ENCODE assay signal across 9 cellular contexts in genomic region chr4:80138556-80139538, GRCh38. TPM values are rescaled to one million over a fixed set of nuclear protein-coding genes. Genes with fewer than 3 reads are reported as not detected.
DNase-seq lines count a peak whose midpoint lies in the region; ATAC-seq and TF ChIP-seq lines count a peak whose summit lies in the region.
"Had no signal": no experiment of that assay in that cellular context is flagged by ENCODE, and none has a peak within 500 bp of the region (broad histone marks: within the 10 kb centered on the region; RNA-seq: fewer than 3 reads in every experiment).

No MANE protein-coding gene starts in this region.

- no peak overlapping the region for H2BK20ac ChIP-seq in H9 (ENCODE audit: low read depth, low read length, poor library complexity, severe bottlenecking)

- no peak overlapping the region for H2BK5ac ChIP-seq in H9 (ENCODE audit: insufficient read length, low read length)

- intact Hi-C loops in left cardiac atrium (cut with DNase I), result no loop called here
- intact Hi-C loops in cardiac septum (cut with DNase I), result no loop called here

- H4K8ac ChIP-seq in H9 (replicated peaks; ENCODE audit: insufficient read length, low read depth, low read length), result no peak overlapping the region

- H3K27me3 Mint-ChIP-seq in endothelial cell (ENCODE audit: unreplicated experiment) (peaks cover 1% of the 10 kb centered on the region), H9 (ENCODE audit: low read depth) (no peaks in the 10 kb centered on the region)

- H2BK15ac ChIP-seq in H9 (ENCODE audit: low read depth, low read length), result no peak overlapping the region

- no CpG with 5 or more reads among the region's 2 CpGs for WGBS in H9 (ENCODE audit: extremely low coverage, insufficient read length, low lambda C conversion rate)

- no peak overlapping the region for H3K27ac Mint-ChIP-seq in endothelial cell (ENCODE audit: unreplicated experiment)
- no peak overlapping the region for H3K27ac Mint-ChIP-seq in H9

- TF ChIP-seq CTCF in endothelial cell (IDR thresholded peaks at IDR 0.05; ENCODE audit: unreplicated experiment) (no peak), H9 (conservative IDR thresholded peaks at IDR 0.05) (no peak)

- H4K20me1 ChIP-seq in H9 (ENCODE audit: control insufficient read depth, insufficient read depth, insufficient read length), result no peaks in the 10 kb centered on the region

- H3K9me3 ChIP-seq in H9 (ENCODE audit: control insufficient read depth, low read depth, low read length), result no peaks in the 10 kb centered on the region

- H3K27me3 ChIP-seq in H9 (ENCODE audit: insufficient read depth, low read length), result no peaks in the 10 kb centered on the region
- H3K27me3 ChIP-seq: cardiac muscle cell had no signal

- no peak overlapping the region for H3K23ac ChIP-seq in H9 (ENCODE audit: insufficient read length, low read depth, low read length)

- no peak overlapping the region for H3K27ac ChIP-seq in H9 (ENCODE audit: insufficient read length, low read depth, low read length)
- H3K27ac ChIP-seq: cardiac muscle cell had no signal

- no peaks in the 10 kb centered on the region for H3K23me2 ChIP-seq in H9 (ENCODE audit: insufficient read length, low read depth, low read length, poor library complexity, severe bottlenecking)

- no peak overlapping the region for H2AFZ ChIP-seq in H9 (ENCODE audit: low read length)

- H3K18ac ChIP-seq in H9 (ENCODE audit: insufficient read length, low read depth, low read length), result no peak overlapping the region

- peak; percentile 29 to 50 for ATAC-seq in left cardiac atrium
- ATAC-seq in HG03457 (IDR thresholded peaks at IDR 0.05; ENCODE audit: unreplicated experiment), result peak; percentile 96

- H4K91ac ChIP-seq in H9 (ENCODE audit: insufficient read length, low read depth, low read length), result no peak overlapping the region

- H3K36me3 Mint-ChIP-seq in endothelial cell (ENCODE audit: low read depth, unreplicated experiment) (no peaks in the 10 kb centered on the region), H9 (ENCODE audit: insufficient read depth in 1 of 3, low read depth in 3 of 3) (no peaks in the 10 kb centered on the region)

- H3K4me2 ChIP-seq in H9 (ENCODE audit: insufficient read depth, insufficient read length, low read length), result no peak overlapping the region

- no peaks in the 10 kb centered on the region for H3K4me1 ChIP-seq in H9 (ENCODE audit: insufficient read depth, low read length)

- H3K4me3 Mint-ChIP-seq in endothelial cell (ENCODE audit: unreplicated experiment) (no peak overlapping the region), H9 (no peak overlapping the region)

- no peak overlapping the region for H2BK120ac ChIP-seq in H9 (ENCODE audit: low read depth, low read length, poor library complexity, severe bottlenecking)

- H3K9ac ChIP-seq in H9 (ENCODE audit: extremely low read depth, insufficient read length, low read length), result no peak overlapping the region

- no peak overlapping the region for H3T11ph ChIP-seq in H9 (ENCODE audit: low read length)

- no peak overlapping the region for H3K56ac ChIP-seq in H9 (ENCODE audit: insufficient read length, low read depth, low read length)

- no peak overlapping the region for H3K14ac ChIP-seq in H9 (ENCODE audit: insufficient read depth, low read length)

- no peak overlapping the region for H2BK12ac ChIP-seq in H9 (ENCODE audit: insufficient read length, low read depth, low read length)

- H3K4me1 Mint-ChIP-seq in endothelial cell (ENCODE audit: unreplicated experiment) (peaks cover 11% of the 10 kb centered on the region), H9 (no peaks in the 10 kb centered on the region)

- DNase-seq in left cardiac atrium (no peak), cardiac septum (ENCODE audit: low spot score) (no peak), iris pigment epithelial cell (ENCODE audit: low read depth) (peak; percentile 87), NCI-H2029 (lab: John Stamatoyannopoulos, UW) (no peak), endothelial cell (ENCODE audit: low spot score) (no peak), H9 (no peak)
- DNase-seq in activated CD4-positive, alpha-beta T cell treated with anti-CD3 and anti-CD28 coated beads, Interleukin-2, amount 50 U/mL, for 48 hours, result peak; percentile 42 to 50

- H3K79me1 ChIP-seq in H9 (ENCODE audit: insufficient read depth, low read depth, low read length, poor library complexity, severe bottlenecking), result no peaks in the 10 kb centered on the region

- no peak overlapping the region for H3K4ac ChIP-seq in H9 (ENCODE audit: low read depth, low read length)

- no peaks in the 10 kb centered on the region for H3K79me2 ChIP-seq in H9 (ENCODE audit: insufficient read depth, low read length)

- H3K9me3 Mint-ChIP-seq in endothelial cell (ENCODE audit: unreplicated experiment) (no peaks in the 10 kb centered on the region), H9 (no peaks in the 10 kb centered on the region)

- H2AK5ac ChIP-seq in H9 (ENCODE audit: insufficient read length, low read length), result no peak overlapping the region

- H4K5ac ChIP-seq in H9 (ENCODE audit: insufficient read length, low read depth, low read length), result no peak overlapping the region

RNA-seq across cellular contexts. Expression of gene PRDM8, which starts 58.5 kb away (rescaled TPM):
- 1 to 10 TPM; 1.5 to 2.0 TPM for total RNA-seq in left cardiac atrium
- 1.6 TPM for total RNA-seq in cardiac septum
- total RNA-seq in endothelial cell (ENCODE audit: unreplicated experiment), result 30.5 TPM
- not detected in 2 replicates for total RNA-seq in H9 (2021)

Comparison
In these comparisons a context has a peak if more than half of its experiments do, and no peak if none do; other contexts are left out.
1. DNase-seq: peak in activated CD4-positive, alpha-beta T cell treated with anti-CD3 and anti-CD28 coated beads, Interleukin-2, amount 50 U/mL, for 48 hours (2 of 2) and iris pigment epithelial cell (single experiment); none in left cardiac atrium (single experiment), cardiac septum (single experiment), NCI-H2029 (single experiment), endothelial cell (single experiment) and H9 (single experiment).
2. RNA of gene PRDM8, which starts 58.5 kb away (total RNA-seq): 30.5 TPM in endothelial cell (single experiment); 1.5 to 2.0 TPM in left cardiac atrium, 1.6 TPM in cardiac septum (single experiment) and not detected in H9; every median in the first group is over 10 times any median in the second.